Comparison of ENCODE assay signal across 1 cellular context in genomic region chr11:128058580-128059208, GRCh38.
TF ChIP-seq lines count a peak whose summit lies in the region.

No MANE protein-coding gene starts in this region.

TF ChIP-seq in K562, 482 proteins besides CTCF, POLR2A, EP300 and RAD21:
- TF ChIP-seq RCOR1 (IDR thresholded peaks at IDR 0.05; ENCODE audit: borderline replicate concordance in 1 of 2, low read depth in 2 of 2, low read length in 2 of 2), result no peak
- peak; percentile 17 for TF ChIP-seq POLR3G (IDR thresholded peaks at IDR 0.05; ENCODE audit: extremely low read depth, insufficient read length, insufficient replicate concordance)
